Comparison of ENCODE assay signal across 9 cellular contexts in the genomic region with DNA sequence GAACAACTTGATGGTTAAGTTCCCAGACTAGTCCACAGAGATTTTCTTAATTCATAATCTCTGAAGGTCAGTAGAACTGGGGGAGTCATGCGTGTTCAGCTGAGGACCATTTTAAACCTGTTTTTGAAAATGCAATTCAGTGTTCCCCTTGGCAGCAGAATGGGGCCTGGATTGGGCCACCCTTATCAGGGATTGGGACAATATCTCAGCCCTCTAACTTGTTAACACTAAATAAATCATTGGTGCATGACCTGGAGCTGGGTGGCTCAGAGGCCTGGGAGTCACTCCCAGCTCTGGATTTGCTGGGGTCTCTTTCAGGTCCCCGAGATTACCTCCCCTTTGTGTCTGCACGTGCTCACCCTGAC. TPM values are rescaled to one million over a fixed set of nuclear protein-coding genes. Genes with fewer than 3 reads are reported as not detected.
DNase-seq lines count a peak whose midpoint lies in the region; ATAC-seq and TF ChIP-seq lines count a peak whose summit lies in the region.
"Had no signal": no experiment of that assay in that cellular context is flagged by ENCODE, and none has a peak within 500 bp of the region (broad histone marks: within the 10 kb centered on the region; RNA-seq: fewer than 3 reads in every experiment).

No MANE protein-coding gene starts in this region.

- H3K4me1 ChIP-seq in HCT116 (ENCODE audit: control insufficient read depth in 1 of 2, insufficient read depth in 2 of 2, low read length in 2 of 2) (peaks cover 14 to 18% of the 10 kb centered on the region in 2 experiments; a peak in 3 of 4 replicates), heart left ventricle (peaks cover 4 to 66% (median 52%) of the 10 kb centered on the region in 12 donors), gastrocnemius medialis (peaks cover 73 to 95% of the 10 kb centered on the region in 2 donors)

- H3K36me3 ChIP-seq in HCT116 (ENCODE audit: control insufficient read depth in 1 of 2, insufficient read depth in 2 of 2, low read length in 2 of 2) (peaks cover 7 to 10% of the 10 kb centered on the region in 2 experiments; a peak in 2 of 4 replicates), heart left ventricle (peaks cover 0 to 26% (median 13%) of the 10 kb centered on the region in 9 donors), gastrocnemius medialis (peaks cover 0 to 8% of the 10 kb centered on the region in 2 donors)

- H3K27me3 ChIP-seq in HCT116 (ENCODE audit: insufficient read depth, low read length): no peaks in the 10 kb centered on the region
- no peaks in the 10 kb centered on the region for H3K27me3 ChIP-seq in heart left ventricle
- no peaks in the 10 kb centered on the region for H3K27me3 ChIP-seq in gastrocnemius medialis

- no peaks in the 10 kb centered on the region for H4K20me1 ChIP-seq in HCT116 (ENCODE audit: insufficient read depth)

- no peak for TF ChIP-seq RAD21 in HCT116 (IDR thresholded peaks at IDR 0.05; ENCODE audit: low read depth)

- no peak overlapping the region for H3K4me2 ChIP-seq in HCT116 (ENCODE audit: low read length)

- no peak overlapping the region for H3K4me3 ChIP-seq in HCT116 (replicated peaks in 1 of 2; ENCODE audit: low read depth in 1 of 2, low read length in 2 of 2)
- peak overlapping the region in 1 of 12 donors; percentile 39 for H3K4me3 ChIP-seq in heart left ventricle
- peak overlapping the region in 3 of 4 donors; percentile 36 to 41 (median 40) for H3K4me3 ChIP-seq in gastrocnemius medialis

- H3K9me2 ChIP-seq in HCT116 (ENCODE audit: insufficient read depth): no peaks in the 10 kb centered on the region

- POLR2A ChIA-PET in HCT116 (lab: Charles Lee): no interaction called here

- peaks cover 70% of the 10 kb centered on the region for H3K79me2 ChIP-seq in HCT116 (ENCODE audit: insufficient read depth, low read length)

- RAD21 ChIA-PET in HCT116 (lab: Charles Lee; ENCODE audit: low non-redundant PET in 1 of 2, low total read pairs in 2 of 2, uncharacterized antibody in 2 of 2, unreplicated experiment in 2 of 2): no interaction called here

- BruUV-seq in HCT116 (replicated peaks; lab: Mats Ljungman, UMichigan): no TSS peak

- DNase-seq in HCT116 (ENCODE audit: low read depth, low spot score) (no peak), heart left ventricle (no peak), gastrocnemius medialis (peak in 1 of 2 donors; percentile 22), DMS53 (lab: John Stamatoyannopoulos, UW) (no peak)
- DNase-seq: GDM1 had no signal

- in situ Hi-C loops in gastrocnemius medialis (cut with MboI; ENCODE audit: low sequenced_read_pairs in 4 of 4): no loop called here

- H3K9me3 ChIP-seq in HCT116 (ENCODE audit: control insufficient read depth in 1 of 2, insufficient read depth in 1 of 2, low read depth in 1 of 2, low read length in 2 of 2) (no peaks in the 10 kb centered on the region), heart left ventricle (no peaks in the 10 kb centered on the region), gastrocnemius medialis (no peaks in the 10 kb centered on the region)

- CTCF ChIA-PET in HCT116 (lab: Charles Lee): no interaction called here

- no peak for ATAC-seq in HCT116
- peak in 3 of 4 donors; percentile 5 to 11 (median 8) for ATAC-seq in heart left ventricle
- ATAC-seq in gastrocnemius medialis: peak; percentile 3 to 12
- no peak for ATAC-seq in GM18870 (IDR thresholded peaks at IDR 0.05; ENCODE audit: unreplicated experiment)
- ATAC-seq in GM18498 (IDR thresholded peaks at IDR 0.05; ENCODE audit: unreplicated experiment): no peak
- no peak for ATAC-seq in HG02852 (IDR thresholded peaks at IDR 0.05; ENCODE audit: unreplicated experiment)

- H3K27ac ChIP-seq in HCT116 (ENCODE audit: low read depth, low read length) (peak overlapping the region; percentile 55; the same call in 1 of the 2 replicates), VCaP (peak overlapping the region; percentile 84), heart left ventricle (peak overlapping the region; percentile 48 to 91 (median 78)), gastrocnemius medialis (peak overlapping the region; percentile 79 to 95 (median 88))

- H2AFZ ChIP-seq in HCT116 (ENCODE audit: low read depth, low read length, poor library complexity, severe bottlenecking): no peak overlapping the region

- WGBS in heart left ventricle, 4 donors: 28 to 40% (median 31%) methylated on average over 3 of the region's 3 CpGs

- TF ChIP-seq POLR2A in HCT116 (IDR thresholded peaks at IDR 0.05; ENCODE audit: borderline replicate concordance, extremely low read depth, insufficient read depth, insufficient read length) (no peak), heart left ventricle (IDR thresholded peaks at IDR 0.05) (no peak), gastrocnemius medialis (IDR thresholded peaks at IDR 0.05) (peak in 1 of 2 donors; percentile 3)

- no peak overlapping the region for H3K9ac ChIP-seq in HCT116 (ENCODE audit: low read length)

- intact Hi-C loops in HCT116 (cut with micrococcal nuclease) (no loop called here), heart left ventricle (cut with DNase I) (loop anchor here in 3 of 10 donors (1.0 to 5.0 kb wide), 3 partner anchors 74 to 219 kb away; no protein-coding TSS in a partner anchor), gastrocnemius medialis (cut with DNase I; ENCODE audit: low total_unique reads) (loop anchor here (2.0 to 5.0 kb wide), 3 partner anchors 54 to 206 kb away; no protein-coding TSS in a partner anchor)

- TF ChIP-seq CTCF in HCT116 (IDR thresholded peaks at IDR 0.05 in 2 of 3, conservative IDR thresholded peaks at IDR 0.05 in 1 of 3; ENCODE audit: borderline replicate concordance in 1 of 3, insufficient read depth in 1 of 3, low read depth in 2 of 3, low read length in 2 of 3) (no peak), VCaP (conservative IDR thresholded peaks at IDR 0.05) (no peak), heart left ventricle (IDR thresholded peaks at IDR 0.05) (no peak), gastrocnemius medialis (IDR thresholded peaks at IDR 0.05 in 4 of 5, conservative IDR thresholded peaks at IDR 0.05 in 1 of 5) (no peak)

TF ChIP-seq in HCT116, 20 proteins besides CTCF, POLR2A, EP300 and RAD21:
- TF ChIP-seq POLR2AphosphoS5 (IDR thresholded peaks at IDR 0.05; ENCODE audit: low read depth, low read length): no peak
- TF ChIP-seq ZNF274 (IDR thresholded peaks at IDR 0.05; ENCODE audit: low read depth, low read length): no peak
- TF ChIP-seq FOSL1 (IDR thresholded peaks at IDR 0.05; ENCODE audit: low read depth): no peak
- TF ChIP-seq CEBPB (IDR thresholded peaks at IDR 0.05; ENCODE audit: low read depth): no peak
- TF ChIP-seq SRF (IDR thresholded peaks at IDR 0.05; ENCODE audit: low read depth): no peak
TF ChIP-seq in HCT116: peak in this region for 0.

RNA-seq across cellular contexts. Expression of a gene that starts 55.3 kb away (rescaled TPM):
- 55.1 TPM for total RNA-seq in HCT116 (2021; ENCODE audit: unreplicated experiment)
- 28.6 and 42.9 TPM in 2 replicates for polyA plus RNA-seq in HCT116 (2012)
- 10 to 100 TPM; 21.8 to 59.8 (median 35.6) TPM for total RNA-seq in heart left ventricle
- polyA plus RNA-seq in heart left ventricle: 10 to 100 TPM; 52.0 to 61.7 TPM
- total RNA-seq in gastrocnemius medialis: 10 to 100 TPM; 17.3 to 54.8 (median 29.3) TPM

RNA-seq across cellular contexts. Expression of a gene that starts 55.3 kb away (rescaled TPM):
- total RNA-seq in HCT116 (2021; ENCODE audit: unreplicated experiment) (11.8 TPM), heart left ventricle (1 to 10 TPM; 2.4 to 6.2 (median 3.6) TPM), gastrocnemius medialis (10 to 100 TPM in 1 of 4 donors, 1 to 10 TPM in 3; 2.0 to 22.2 (median 6.2) TPM)
- 2.3 and 2.8 TPM in 2 replicates for polyA plus RNA-seq in HCT116 (2012)
- polyA plus RNA-seq in heart left ventricle: 1 to 10 TPM; 1.1 to 2.0 TPM

Comparison
In these comparisons a context has a peak if more than half of its experiments do, and no peak if none do; other contexts are left out.
1. ATAC-seq: peak in heart left ventricle (3 of 4) and gastrocnemius medialis (2 of 2); none in HCT116 (single experiment), GM18870 (single experiment), GM18498 (single experiment) and HG02852 (single experiment).
2. H3K4me3 ChIP-seq: peak in gastrocnemius medialis (3 of 4); none in HCT116 (0 of 2).
3. Peak in every context shown above with its lines, with median percentiles within 50 percentile points of each other: H3K27ac ChIP-seq.